ENCODE assay signal across 8 cellular contexts in the genomic region with DNA sequence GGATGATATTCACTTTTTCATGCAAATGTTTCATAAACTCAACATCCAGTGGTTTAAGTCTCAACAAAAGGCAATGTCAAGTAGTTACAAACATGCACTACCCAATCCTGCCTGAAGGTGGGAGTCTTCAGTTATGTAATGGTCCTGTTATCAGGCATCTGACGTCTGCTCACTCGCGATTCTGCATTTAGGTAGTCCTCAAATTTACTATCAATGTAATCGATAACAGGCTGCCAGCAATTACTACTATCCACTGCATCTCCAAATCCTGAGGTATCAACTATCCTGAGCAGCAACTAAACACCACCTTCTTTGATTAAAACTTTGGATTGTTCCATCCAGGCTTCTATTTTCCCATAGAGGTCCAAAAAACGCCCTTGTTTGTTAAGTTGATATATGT.
A peak's percentile ranks its signal among the peaks of the same experiment; 100 is the strongest.
DNase-seq lines count a peak whose midpoint lies in the region; FAIRE-seq lines count a peak whose summit lies in the region.

No MANE protein-coding gene starts in this region.

- DNase-seq in COLO829 (ENCODE audit: low spot score) (peak; percentile 26), HS-27A (ENCODE audit: low read depth) (peak; percentile 42), RCC 7860 (ENCODE audit: low spot score) (peak; percentile 40), amniotic epithelial cell (ENCODE audit: low read depth) (peak; percentile 50), iPS-NIHi11 (ENCODE audit: low spot score) (peak; percentile 57), NCI-H1048 (lab: John Stamatoyannopoulos, UW) (no peak), 8988T (no peak)
- peak; percentile 10 to 39 for DNase-seq in stimulated activated CD4-positive, alpha-beta T cell treated with anti-CD3 and anti-CD28 coated beads, Interleukin-15, amount 100 ng/mL, for 48 hours (ENCODE audit: low read depth in 2 of 2)

- FAIRE-seq in RCC 7860 (lab: Jason Lieb, UNC) = peak; percentile 63

Comparison
In these comparisons a context has a peak if more than half of its experiments do, and no peak if none do; other contexts are left out.
1. DNase-seq: peak in COLO829 (single experiment), HS-27A (single experiment), RCC 7860 (single experiment), amniotic epithelial cell (single experiment), iPS-NIHi11 (single experiment) and stimulated activated CD4-positive, alpha-beta T cell treated with anti-CD3 and anti-CD28 coated beads, Interleukin-15, amount 100 ng/mL, for 48 hours (2 of 2); none in NCI-H1048 (single experiment) and 8988T (single experiment).